ENCODE assay signal across 18 cellular contexts in the genomic region with DNA sequence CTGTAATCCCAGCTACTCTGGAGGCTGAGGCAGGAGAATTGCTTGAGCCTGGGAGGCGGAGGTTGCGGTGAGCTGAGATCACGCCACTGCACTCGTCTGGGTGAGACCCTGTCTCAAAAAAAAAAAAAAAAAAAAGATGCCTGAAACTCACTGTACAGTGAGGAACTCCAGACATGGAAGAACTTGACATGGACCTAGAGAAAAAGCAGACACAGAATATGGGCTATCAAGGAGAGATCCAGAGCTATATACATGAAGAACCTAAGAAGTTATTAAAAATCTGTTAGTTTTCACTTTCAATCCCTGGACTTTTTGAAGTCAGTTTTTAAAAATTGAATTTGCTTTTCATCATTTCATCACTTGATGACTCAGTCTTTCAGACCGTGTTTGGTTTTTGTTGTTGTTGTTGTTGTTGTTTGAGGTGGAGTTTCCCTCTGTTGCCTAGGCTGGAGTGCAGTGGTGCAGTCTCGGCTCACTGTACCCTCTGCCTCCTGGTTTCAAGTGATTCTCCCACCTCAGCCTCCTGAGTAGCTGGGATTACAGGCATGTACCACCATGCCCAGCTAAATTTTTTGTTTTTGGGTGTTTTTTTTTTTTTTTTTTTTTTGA. TPM values are rescaled to one million over a fixed set of nuclear protein-coding genes. Genes with fewer than 3 reads are reported as not detected.
"Had no signal": no experiment of that assay in that cellular context is flagged by ENCODE, and none has a peak within 500 bp of the region (broad histone marks: within the 10 kb centered on the region; RNA-seq: fewer than 3 reads in every experiment).

No MANE protein-coding gene starts in this region.

- H3K4me3 Mint-ChIP-seq: activated CD4-positive, alpha-beta memory T cell treated with anti-CD3 and anti-CD28 coated beads, Interleukin-2, amount 10 ng/mL, durations not matched to agents 7 days and 5 days; activated CD4-positive, alpha-beta T cell treated with anti-CD3 and anti-CD28 coated beads for 36 hours; activated naive CD8-positive, alpha-beta T cell; natural killer cell; stimulated activated naive B cell treated with anti-CD40 and anti-IgM and Interleukin-4, amounts not matched to agents 10 μg/mL and 1 μg/mL and 100 μg/mL, for 72 hours had no signal

- DNase-seq: activated CD4-positive, alpha-beta memory T cell treated with anti-CD3 and anti-CD28 coated beads, Interleukin-2, amount 10 ng/mL, durations not matched to agents 7 days and 5 days; activated CD4-positive, alpha-beta T cell treated with anti-CD3 and anti-CD28 coated beads for 36 hours; amygdala; caudate nucleus; dorsolateral prefrontal cortex; foreskin fibroblast; mesenchymal stem cell; natural killer cell; pancreas; small intestine; stimulated activated CD4-positive, alpha-beta T cell treated with anti-CD3 and anti-CD28 coated beads, Interleukin-4, amount 100 ng/mL, for 24 hours; stimulated activated naive B cell treated with anti-CD40 and anti-IgM and Interleukin-4, amounts not matched to agents 10 μg/mL and 1 μg/mL and 100 μg/mL, for 72 hours had no signal

- ATAC-seq: activated CD4-positive, alpha-beta T cell treated with anti-CD3 and anti-CD28 coated beads for 36 hours; pancreas; right lobe of liver; stimulated activated naive B cell treated with anti-CD40 and anti-IgM and Interleukin-4, amounts not matched to agents 10 μg/mL and 1 μg/mL and 100 μg/mL, for 72 hours had no signal

- H3K4me1 ChIP-seq: pancreas, right lobe of liver had no signal

- H3K9me3 Mint-ChIP-seq: activated CD4-positive, alpha-beta memory T cell treated with anti-CD3 and anti-CD28 coated beads, Interleukin-2, amount 10 ng/mL, durations not matched to agents 7 days and 5 days; natural killer cell; stimulated activated naive B cell treated with anti-CD40 and anti-IgM and Interleukin-4, amounts not matched to agents 10 μg/mL and 1 μg/mL and 100 μg/mL, for 72 hours had no signal

- H3K9me3 ChIP-seq: pancreas, right lobe of liver had no signal

- H3K27me3 Mint-ChIP-seq: activated CD4-positive, alpha-beta memory T cell treated with anti-CD3 and anti-CD28 coated beads, Interleukin-2, amount 10 ng/mL, durations not matched to agents 7 days and 5 days; activated CD4-positive, alpha-beta T cell treated with anti-CD3 and anti-CD28 coated beads for 36 hours; activated naive CD8-positive, alpha-beta T cell; stimulated activated naive B cell treated with anti-CD40 and anti-IgM and Interleukin-4, amounts not matched to agents 10 μg/mL and 1 μg/mL and 100 μg/mL, for 72 hours had no signal

- H3K36me3 Mint-ChIP-seq: activated naive CD8-positive, alpha-beta T cell; natural killer cell had no signal

- H3K27ac ChIP-seq: dorsolateral prefrontal cortex, pancreas, right lobe of liver, VCaP had no signal

- H3K27ac Mint-ChIP-seq: activated CD4-positive, alpha-beta memory T cell treated with anti-CD3 and anti-CD28 coated beads, Interleukin-2, amount 10 ng/mL, durations not matched to agents 7 days and 5 days; activated CD4-positive, alpha-beta T cell treated with anti-CD3 and anti-CD28 coated beads for 36 hours; natural killer cell; stimulated activated naive B cell treated with anti-CD40 and anti-IgM and Interleukin-4, amounts not matched to agents 10 μg/mL and 1 μg/mL and 100 μg/mL, for 72 hours had no signal

- H3K27me3 ChIP-seq: dorsolateral prefrontal cortex, pancreas, right lobe of liver had no signal

- H3K4me3 ChIP-seq: dorsolateral prefrontal cortex, pancreas, right lobe of liver had no signal

RNA-seq across cellular contexts. Expression of a gene that starts 21.2 kb away (rescaled TPM):
- total RNA-seq: glomerular endothelial cell, natural killer cell, pulmonary artery endothelial cell, urinary bladder had no signal
- polyA plus RNA-seq: urinary bladder had no signal

RNA-seq across cellular contexts. Expression of a gene that starts 27.8 kb away (rescaled TPM):
- total RNA-seq: pulmonary artery endothelial cell had no signal
